In genomic region chr3:15955968-15956367, GRCh38 we compare ENCODE assay signal across 1 cellular context.
TF ChIP-seq lines count a peak whose summit lies in the region.

No MANE protein-coding gene starts in this region.

TF ChIP-seq in GM23338, 12 proteins besides CTCF, POLR2A, EP300 and RAD21 (continued from another document):
- TF ChIP-seq, protein P1, sequence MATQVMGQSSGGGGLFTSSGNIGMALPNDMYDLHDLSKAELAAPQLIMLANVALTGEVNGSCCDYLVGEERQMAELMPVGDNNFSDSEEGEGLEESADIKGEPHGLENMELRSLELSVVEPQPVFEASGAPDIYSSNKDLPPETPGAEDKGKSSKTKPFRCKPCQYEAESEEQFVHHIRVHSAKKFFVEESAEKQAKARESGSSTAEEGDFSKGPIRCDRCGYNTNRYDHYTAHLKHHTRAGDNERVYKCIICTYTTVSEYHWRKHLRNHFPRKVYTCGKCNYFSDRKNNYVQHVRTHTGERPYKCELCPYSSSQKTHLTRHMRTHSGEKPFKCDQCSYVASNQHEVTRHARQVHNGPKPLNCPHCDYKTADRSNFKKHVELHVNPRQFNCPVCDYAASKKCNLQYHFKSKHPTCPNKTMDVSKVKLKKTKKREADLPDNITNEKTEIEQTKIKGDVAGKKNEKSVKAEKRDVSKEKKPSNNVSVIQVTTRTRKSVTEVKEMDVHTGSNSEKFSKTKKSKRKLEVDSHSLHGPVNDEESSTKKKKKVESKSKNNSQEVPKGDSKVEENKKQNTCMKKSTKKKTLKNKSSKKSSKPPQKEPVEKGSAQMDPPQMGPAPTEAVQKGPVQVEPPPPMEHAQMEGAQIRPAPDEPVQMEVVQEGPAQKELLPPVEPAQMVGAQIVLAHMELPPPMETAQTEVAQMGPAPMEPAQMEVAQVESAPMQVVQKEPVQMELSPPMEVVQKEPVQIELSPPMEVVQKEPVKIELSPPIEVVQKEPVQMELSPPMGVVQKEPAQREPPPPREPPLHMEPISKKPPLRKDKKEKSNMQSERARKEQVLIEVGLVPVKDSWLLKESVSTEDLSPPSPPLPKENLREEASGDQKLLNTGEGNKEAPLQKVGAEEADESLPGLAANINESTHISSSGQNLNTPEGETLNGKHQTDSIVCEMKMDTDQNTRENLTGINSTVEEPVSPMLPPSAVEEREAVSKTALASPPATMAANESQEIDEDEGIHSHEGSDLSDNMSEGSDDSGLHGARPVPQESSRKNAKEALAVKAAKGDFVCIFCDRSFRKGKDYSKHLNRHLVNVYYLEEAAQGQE (IDR thresholded peaks at IDR 0.05; ENCODE audit: unreplicated experiment), result no peak
- TF ChIP-seq ZNF114 (CRISPR knock-in tag; IDR thresholded peaks at IDR 0.05), result no peak
- TF ChIP-seq EZH2phosphoT487 (IDR thresholded peaks at IDR 0.05; ENCODE audit: unreplicated experiment), result no peak
- TF ChIP-seq CREB1 (CRISPR knock-in tag; IDR thresholded peaks at IDR 0.05; ENCODE audit: low read depth), result no peak
- no peak for TF ChIP-seq EZH2 (IDR thresholded peaks at IDR 0.05; ENCODE audit: low read depth, unreplicated experiment)
